ENCODE assay signal across 19 cellular contexts in genomic region chr16:86498155-86498651, GRCh38. TPM values are rescaled to one million over a fixed set of nuclear protein-coding genes. Genes with fewer than 3 reads are reported as not detected.
A peak's percentile ranks its signal among the peaks of the same experiment; 100 is the strongest.
DNase-seq lines count a peak whose midpoint lies in the region; ATAC-seq and TF ChIP-seq lines count a peak whose summit lies in the region.
"Had no signal": no experiment of that assay in that cellular context is flagged by ENCODE, and none has a peak within 500 bp of the region (broad histone marks: within the 10 kb centered on the region; RNA-seq: fewer than 3 reads in every experiment).

No MANE protein-coding gene starts in this region.

- no peak for TF ChIP-seq POLR2A in stomach (IDR thresholded peaks at IDR 0.05)

- H3K4me1 ChIP-seq in iPS-15b (ENCODE audit: control insufficient read depth, insufficient read depth, low read length) = no peaks in the 10 kb centered on the region
- H3K4me1 ChIP-seq in stomach = peaks cover 0 to 40% (median 10%) of the 10 kb centered on the region in 4 donors
- H3K4me1 ChIP-seq in naive thymus-derived CD4-positive, alpha-beta T cell (ENCODE audit: control insufficient read depth in 2 of 2, insufficient read depth in 2 of 2, low read length in 2 of 2) = no peaks in the 10 kb centered on the region

- no peak overlapping the region for H3K9ac ChIP-seq in iPS-15b (ENCODE audit: low read depth, low read length)

- whole genome bisulfite sequencing in stomach, 5 donors = 6 to 8% (median 6%) methylated on average over 19 to 27 of the region's 27 CpGs

- H3K27me3 ChIP-seq in iPS-15b (ENCODE audit: control insufficient read depth, insufficient read depth, low read length) (peaks cover 93% of the 10 kb centered on the region), stomach (peaks cover 10 to 100% (median 95%) of the 10 kb centered on the region in 3 donors)
- peaks cover 2 to 9% of the 10 kb centered on the region in 2 donors for H3K27me3 ChIP-seq in naive thymus-derived CD4-positive, alpha-beta T cell (ENCODE audit: control insufficient read depth in 2 of 2, insufficient read depth in 2 of 2, low read length in 2 of 2)

- H3K4me3 ChIP-seq in iPS-15b (ENCODE audit: low read depth, low read length) (peak overlapping the region; percentile 30), stomach (peak overlapping the region; percentile 31 to 48 (median 44))
- H3K4me3 ChIP-seq in naive thymus-derived CD4-positive, alpha-beta T cell (ENCODE audit: low read length) = no peak overlapping the region
- H3K4me3 ChIP-seq: gastrocnemius medialis had no signal

- TF ChIP-seq EP300 in stomach (IDR thresholded peaks at IDR 0.05) = no peak

- intact Hi-C loops in activated T-helper 1 cell treated with anti-CD3 and anti-CD28 coated beads, Interleukin-12 subunit alpha, Interleukin-12 subunit beta, Interleukin-2, Interleukin-4 antibody, amounts not matched to agents 30 ng/mL and 10 ng/mL and 1 ng/mL, durations not matched to agents 14 hours and 24 hours and 36 hours (cut with micrococcal nuclease) = loop anchor here (5.0 kb wide), 1 partner anchor 211 kb away; no protein-coding TSS in a partner anchor
- intact Hi-C loops in stomach (cut with DNase I; ENCODE audit: low total_unique reads) = no loop called here
- intact Hi-C loops in naive thymus-derived CD4-positive, alpha-beta T cell (cut with micrococcal nuclease) = no loop called here

- H3K27ac ChIP-seq in stomach = peak overlapping the region; percentile 83 to 99 (median 91)
- H3K27ac ChIP-seq in naive thymus-derived CD4-positive, alpha-beta T cell (ENCODE audit: low read depth, low read length) = no peak overlapping the region
- H3K27ac ChIP-seq: gastrocnemius medialis, HL-60 had no signal

- no peaks in the 10 kb centered on the region for H3K36me3 Mint-ChIP-seq in T-helper 2 cell treated with Interferon-gamma antibody and Interleukin-4, amounts not matched to agents 5 μg/mL and 100 μg/mL, for 36 hours (ENCODE audit: low read depth)
- no peaks in the 10 kb centered on the region for H3K36me3 Mint-ChIP-seq in activated T-helper 1 cell treated with anti-CD3 and anti-CD28 coated beads, Interleukin-12 subunit alpha, Interleukin-12 subunit beta, Interleukin-2, Interleukin-4 antibody, amounts not matched to agents 30 ng/mL and 10 ng/mL and 1 ng/mL, durations not matched to agents 14 hours and 24 hours and 36 hours (ENCODE audit: low read depth)
- no peaks in the 10 kb centered on the region for H3K36me3 Mint-ChIP-seq in naive thymus-derived CD4-positive, alpha-beta T cell
- H3K36me3 Mint-ChIP-seq: activated CD4-positive, alpha-beta memory T cell treated with anti-CD3 and anti-CD28 coated beads for 36 hours; natural killer cell had no signal

- H3K27ac Mint-ChIP-seq in T-helper 2 cell treated with Interferon-gamma antibody and Interleukin-4, amounts not matched to agents 5 μg/mL and 100 μg/mL, for 36 hours = peak overlapping the region; percentile 62
- H3K27ac Mint-ChIP-seq in activated T-helper 1 cell treated with anti-CD3 and anti-CD28 coated beads, Interleukin-12 subunit alpha, Interleukin-12 subunit beta, Interleukin-2, Interleukin-4 antibody, amounts not matched to agents 30 ng/mL and 10 ng/mL and 1 ng/mL, durations not matched to agents 14 hours and 24 hours and 36 hours = peak overlapping the region; percentile 82
- peak overlapping the region in 1 of 9 donors; percentile 72 for H3K27ac Mint-ChIP-seq in naive thymus-derived CD4-positive, alpha-beta T cell
- H3K27ac Mint-ChIP-seq: activated CD4-positive, alpha-beta memory T cell treated with anti-CD3 and anti-CD28 coated beads for 36 hours; natural killer cell had no signal

- CTCF ChIA-PET in naive thymus-derived CD4-positive, alpha-beta T cell (lab: Charles Lee) = no interaction called here

- H3K36me3 ChIP-seq in iPS-15b (ENCODE audit: control insufficient read depth, insufficient read depth, low read length) (no peaks in the 10 kb centered on the region), stomach (no peaks in the 10 kb centered on the region)
- H3K36me3 ChIP-seq in naive thymus-derived CD4-positive, alpha-beta T cell (ENCODE audit: control insufficient read depth in 2 of 3, insufficient read depth in 3 of 3, low read length in 3 of 3) = no peaks in the 10 kb centered on the region
- H3K36me3 ChIP-seq: gastrocnemius medialis had no signal

- no peak for ATAC-seq in HG03108 (IDR thresholded peaks at IDR 0.05; ENCODE audit: unreplicated experiment)
- ATAC-seq in naive thymus-derived CD4-positive, alpha-beta T cell = no peak
- ATAC-seq: gastrocnemius medialis, natural killer cell had no signal

- H3K9me3 ChIP-seq in iPS-15b (ENCODE audit: control insufficient read depth, insufficient read depth, low read length) (no peaks in the 10 kb centered on the region), stomach (no peaks in the 10 kb centered on the region)
- H3K9me3 ChIP-seq in naive thymus-derived CD4-positive, alpha-beta T cell (ENCODE audit: control insufficient read depth in 2 of 3, low read length in 3 of 3) = no peaks in the 10 kb centered on the region
- H3K9me3 ChIP-seq: gastrocnemius medialis had no signal

- no peak overlapping the region for H3K4me3 Mint-ChIP-seq in T-helper 2 cell treated with Interferon-gamma antibody and Interleukin-4, amounts not matched to agents 5 μg/mL and 100 μg/mL, for 36 hours
- H3K4me3 Mint-ChIP-seq in activated T-helper 1 cell treated with anti-CD3 and anti-CD28 coated beads, Interleukin-12 subunit alpha, Interleukin-12 subunit beta, Interleukin-2, Interleukin-4 antibody, amounts not matched to agents 30 ng/mL and 10 ng/mL and 1 ng/mL, durations not matched to agents 14 hours and 24 hours and 36 hours = no peak overlapping the region
- H3K4me3 Mint-ChIP-seq in naive thymus-derived CD4-positive, alpha-beta T cell = peak overlapping the region in 1 of 10 donors; percentile 9
- H3K4me3 Mint-ChIP-seq: activated CD4-positive, alpha-beta memory T cell treated with anti-CD3 and anti-CD28 coated beads for 36 hours; natural killer cell had no signal

- TF ChIP-seq CTCF in stomach (IDR thresholded peaks at IDR 0.05) = no peak

- peaks cover 84% of the 10 kb centered on the region for H3K27me3 Mint-ChIP-seq in T-helper 2 cell treated with Interferon-gamma antibody and Interleukin-4, amounts not matched to agents 5 μg/mL and 100 μg/mL, for 36 hours (ENCODE audit: low read depth)
- peaks cover 79% of the 10 kb centered on the region for H3K27me3 Mint-ChIP-seq in activated T-helper 1 cell treated with anti-CD3 and anti-CD28 coated beads, Interleukin-12 subunit alpha, Interleukin-12 subunit beta, Interleukin-2, Interleukin-4 antibody, amounts not matched to agents 30 ng/mL and 10 ng/mL and 1 ng/mL, durations not matched to agents 14 hours and 24 hours and 36 hours (ENCODE audit: insufficient read depth)
- H3K27me3 Mint-ChIP-seq in naive thymus-derived CD4-positive, alpha-beta T cell = peaks cover 60 to 92% (median 73%) of the 10 kb centered on the region in 5 donors

- no peaks in the 10 kb centered on the region for H3K4me1 Mint-ChIP-seq in T-helper 2 cell treated with Interferon-gamma antibody and Interleukin-4, amounts not matched to agents 5 μg/mL and 100 μg/mL, for 36 hours (ENCODE audit: low read depth)
- no peaks in the 10 kb centered on the region for H3K4me1 Mint-ChIP-seq in activated T-helper 1 cell treated with anti-CD3 and anti-CD28 coated beads, Interleukin-12 subunit alpha, Interleukin-12 subunit beta, Interleukin-2, Interleukin-4 antibody, amounts not matched to agents 30 ng/mL and 10 ng/mL and 1 ng/mL, durations not matched to agents 14 hours and 24 hours and 36 hours (ENCODE audit: low read depth)
- peaks cover 0 to 8% (median 4%) of the 10 kb centered on the region in 7 donors for H3K4me1 Mint-ChIP-seq in naive thymus-derived CD4-positive, alpha-beta T cell

- POLR2A ChIA-PET in naive thymus-derived CD4-positive, alpha-beta T cell (lab: Charles Lee) = no interaction called here

- no peak for DNase-seq in T-helper 2 cell treated with Interferon-gamma antibody and Interleukin-4, amounts not matched to agents 5 μg/mL and 100 μg/mL, for 36 hours (ENCODE audit: low spot score)
- no peak for DNase-seq in T-helper 2 cell
- DNase-seq in activated T-helper 1 cell treated with anti-CD3 and anti-CD28 coated beads, Interleukin-12 subunit alpha, Interleukin-12 subunit beta, Interleukin-2, Interleukin-4 antibody, amounts not matched to agents 30 ng/mL and 10 ng/mL and 1 ng/mL, durations not matched to agents 14 hours and 24 hours and 36 hours (ENCODE audit: low spot score) = no peak
- DNase-seq in stomach = no peak
- no peak for DNase-seq in amygdala (lab: John Stamatoyannopoulos, UW)
- no peak for DNase-seq in naive thymus-derived CD4-positive, alpha-beta T cell
- DNase-seq: activated CD4-positive, alpha-beta memory T cell treated with anti-CD3 and anti-CD28 coated beads for 36 hours; activated naive CD4-positive, alpha-beta T cell treated with anti-CD3 and anti-CD28 coated beads, Interleukin-2, amount 50 U/mL, for 16 hours; cortex of kidney; gastrocnemius medialis; kidney; natural killer cell; small intestine; SW 1271; trophoblast cell had no signal

- H3K9me3 Mint-ChIP-seq in T-helper 2 cell treated with Interferon-gamma antibody and Interleukin-4, amounts not matched to agents 5 μg/mL and 100 μg/mL, for 36 hours = no peaks in the 10 kb centered on the region
- no peaks in the 10 kb centered on the region for H3K9me3 Mint-ChIP-seq in activated T-helper 1 cell treated with anti-CD3 and anti-CD28 coated beads, Interleukin-12 subunit alpha, Interleukin-12 subunit beta, Interleukin-2, Interleukin-4 antibody, amounts not matched to agents 30 ng/mL and 10 ng/mL and 1 ng/mL, durations not matched to agents 14 hours and 24 hours and 36 hours
- H3K9me3 Mint-ChIP-seq in naive thymus-derived CD4-positive, alpha-beta T cell = no peaks in the 10 kb centered on the region
- H3K9me3 Mint-ChIP-seq: activated CD4-positive, alpha-beta memory T cell treated with anti-CD3 and anti-CD28 coated beads for 36 hours; natural killer cell had no signal

RNA-seq across cellular contexts. Expression of gene FOXF1, which starts 12.1 kb away (rescaled TPM):
- not detected in 2 replicates for total RNA-seq in activated T-helper 1 cell treated with anti-CD3 and anti-CD28 coated beads, Interleukin-12 subunit alpha, Interleukin-12 subunit beta, Interleukin-2, Interleukin-4 antibody, amounts not matched to agents 30 ng/mL and 10 ng/mL and 1 ng/mL, durations not matched to agents 14 hours and 24 hours and 36 hours
- total RNA-seq in stomach = 10 to 100 TPM; 18.4 to 37.9 (median 26.9) TPM
- polyA plus RNA-seq in stomach = 10 to 100 TPM; 15.7 to 18.2 (median 17.7) TPM
- not detected for total RNA-seq in naive thymus-derived CD4-positive, alpha-beta T cell
- polyA plus RNA-seq in naive thymus-derived CD4-positive, alpha-beta T cell = not detected
- total RNA-seq: A673; activated CD4-positive, alpha-beta memory T cell treated with anti-CD3 and anti-CD28 coated beads for 36 hours; natural killer cell had no signal

RNA-seq across cellular contexts. Expression of gene MTHFSD, which starts 56.8 kb away (rescaled TPM):
- 30.6 and 31.8 TPM in 2 replicates for total RNA-seq in activated T-helper 1 cell treated with anti-CD3 and anti-CD28 coated beads, Interleukin-12 subunit alpha, Interleukin-12 subunit beta, Interleukin-2, Interleukin-4 antibody, amounts not matched to agents 30 ng/mL and 10 ng/mL and 1 ng/mL, durations not matched to agents 14 hours and 24 hours and 36 hours
- total RNA-seq in stomach = 10 to 100 TPM in 2 of 5 donors, 1 to 10 TPM in 3; 3.5 to 23.1 (median 8.0) TPM
- polyA plus RNA-seq in stomach = 10 to 100 TPM in 1 of 3 donors, 1 to 10 TPM in 2; 4.8 to 13.0 (median 7.0) TPM
- total RNA-seq in naive thymus-derived CD4-positive, alpha-beta T cell = 10 to 100 TPM; 17.6 to 46.7 (median 29.9) TPM
- polyA plus RNA-seq in naive thymus-derived CD4-positive, alpha-beta T cell = 10 to 100 TPM; 16.7 to 28.1 TPM

Comparison
In these comparisons a context has a peak if more than half of its experiments do, and no peak if none do; other contexts are left out.
1. RNA of gene FOXF1, which starts 12.1 kb away (total RNA-seq): 18.4 to 37.9 TPM in stomach; not detected in activated T-helper 1 cell treated with anti-CD3 and anti-CD28 coated beads, Interleukin-12 subunit alpha, Interleukin-12 subunit beta, Interleukin-2, Interleukin-4 antibody, amounts not matched to agents 30 ng/mL and 10 ng/mL and 1 ng/mL, durations not matched to agents 14 hours and 24 hours and 36 hours and not detected in naive thymus-derived CD4-positive, alpha-beta T cell; every median in the first group is over 10 times any median in the second.